ENCODE assay signal across 9 cellular contexts in the genomic region with DNA sequence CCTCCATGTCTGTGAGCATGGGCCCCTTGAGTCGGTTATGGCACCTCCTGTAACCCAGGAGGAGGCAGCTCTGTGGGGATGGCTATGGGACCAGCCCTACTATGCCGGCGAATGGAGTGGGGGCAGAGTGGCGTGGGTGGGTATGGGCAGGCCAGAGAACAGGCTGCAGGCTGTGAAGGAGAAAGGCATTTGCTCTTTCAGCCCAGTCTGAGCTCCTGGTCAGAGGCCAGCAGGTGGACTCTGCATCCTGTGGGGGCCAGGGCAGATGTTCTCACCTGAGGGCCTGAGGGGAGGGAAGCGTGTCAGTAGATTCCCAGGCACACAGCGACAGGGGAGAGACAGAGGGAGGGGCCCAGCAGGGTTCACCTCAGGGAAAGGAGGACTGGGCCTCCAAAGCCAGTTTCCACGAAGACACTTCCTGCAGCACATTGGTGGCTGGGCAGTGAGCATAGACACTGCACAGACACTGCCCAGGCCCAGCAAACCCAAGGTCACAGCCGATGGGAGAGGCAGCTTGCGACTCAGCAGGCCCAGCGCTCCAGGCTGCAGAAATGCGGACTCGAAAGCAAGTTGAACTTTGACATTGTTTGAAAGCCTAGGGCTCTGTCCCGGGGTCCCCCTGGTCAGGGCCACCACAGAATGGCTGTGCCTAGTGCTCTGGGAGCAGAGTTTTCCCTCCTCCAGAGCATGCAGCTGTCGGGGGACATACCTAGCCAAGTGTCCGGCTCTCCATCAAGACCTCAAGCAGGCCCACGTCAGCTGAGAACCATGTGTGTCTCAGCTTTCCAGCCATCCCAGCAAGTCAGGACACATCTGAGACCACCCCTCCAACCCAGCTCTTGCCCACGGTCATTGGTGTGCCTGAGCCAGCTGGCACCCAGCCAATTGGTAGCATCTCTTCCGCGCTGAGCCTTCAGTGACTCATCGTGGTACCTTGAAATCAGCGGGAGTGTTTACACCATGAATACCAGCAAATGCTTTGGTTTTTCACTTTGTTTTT. TPM values are rescaled to one million over a fixed set of nuclear protein-coding genes. Genes with fewer than 3 reads are reported as not detected.
DNase-seq lines count a peak whose midpoint lies in the region; TF ChIP-seq lines count a peak whose summit lies in the region.
"Had no signal": no experiment of that assay in that cellular context is flagged by ENCODE, and none has a peak within 500 bp of the region (broad histone marks: within the 10 kb centered on the region; RNA-seq: fewer than 3 reads in every experiment).

No MANE protein-coding gene starts in this region.

- no TSS peak for BruUV-seq in MCF 10A (replicated peaks; lab: Mats Ljungman, UMichigan)

- peak overlapping the region; percentile 34 for H3K23ac ChIP-seq in neuronal stem cell (ENCODE audit: low read depth, low read length, poor library complexity)

- H3K27ac Mint-ChIP-seq in MCF 10A (ENCODE audit: low read depth, unreplicated experiment) = no peak overlapping the region

- no peak overlapping the region for H2BK15ac ChIP-seq in neuronal stem cell (ENCODE audit: low read length)

- H3K4me1 ChIP-seq in neuronal stem cell (ENCODE audit: control insufficient read depth in 2 of 2, insufficient read depth in 1 of 2, low read depth in 1 of 2, low read length in 2 of 2) = peaks cover 3 to 17% of the 10 kb centered on the region in 2 donors

- H3K4me3 Mint-ChIP-seq in MCF 10A (ENCODE audit: unreplicated experiment) = no peak overlapping the region

- H3K9ac ChIP-seq in neuronal stem cell (ENCODE audit: low read depth, low read length, poor library complexity) = no peak overlapping the region

- H2AFZ ChIP-seq in neuronal stem cell (ENCODE audit: low read length) = no peak overlapping the region

- H3K9me3 ChIP-seq in neuronal stem cell (replicated peaks in 1 of 2; ENCODE audit: control insufficient read depth in 2 of 2, insufficient read depth in 1 of 2, low read depth in 1 of 2, low read length in 2 of 2) = no peaks in the 10 kb centered on the region

- no peak overlapping the region for H2BK12ac ChIP-seq in neuronal stem cell (ENCODE audit: low read length)

- peaks cover 7% of the 10 kb centered on the region for H3K4me1 Mint-ChIP-seq in MCF 10A (ENCODE audit: insufficient read depth, unreplicated experiment)

- H3K4ac ChIP-seq in neuronal stem cell (ENCODE audit: low read length) = no peak overlapping the region

- H3K27me3 ChIP-seq in neuronal stem cell (ENCODE audit: control insufficient read depth in 3 of 3, insufficient read depth in 3 of 3, low read depth in 1 of 3, low read length in 3 of 3) = no peaks in the 10 kb centered on the region

- H2AK5ac ChIP-seq in neuronal stem cell (ENCODE audit: low read depth, low read length) = peak overlapping the region; percentile 32

- H3K27me3 Mint-ChIP-seq in MCF 10A (ENCODE audit: insufficient read depth, unreplicated experiment) = no peaks in the 10 kb centered on the region

- POLR2A ChIA-PET in MCF 10A (lab: Yijun Ruan, JAX) = interaction anchor here (0.7 to 2.3 kb wide), 2 partner anchors 14 to 164 kb away, joined by 3 to 6 read pairs; no protein-coding TSS in a partner anchor

- H3K4me3 ChIP-seq in neuronal stem cell (ENCODE audit: low read length in 2 of 2) = no peak overlapping the region

- DNase-seq in GM03348 (ENCODE audit: low spot score) (peak; percentile 39), NCI-H1694 treated with DMSO at 0.1 percent for 48 hours (lab: John Stamatoyannopoulos, UW) (peak; percentile 33), MCF 10A (ENCODE audit: unreplicated experiment) (peak; percentile 94), neuronal stem cell (ENCODE audit: low spot score) (no peak), iPS-NIHi7 (ENCODE audit: extremely low spot score) (no peak), medulla oblongata (ENCODE audit: extremely low spot score) (no peak)
- DNase-seq in stimulated activated CD4-positive, alpha-beta T cell treated with anti-CD3 and anti-CD28 coated beads, Interleukin-4, amount 100 ng/mL, for 1 hour = no peak
- DNase-seq in stimulated activated CD4-positive, alpha-beta T cell treated with anti-CD3 and anti-CD28 coated beads, Interleukin-2, amount 100 ng/mL, for 48 hours = no peak
- DNase-seq: NCI-H774 had no signal

- no peak overlapping the region for H3K27ac ChIP-seq in neuronal stem cell (replicated peaks; ENCODE audit: low read length)

- TF ChIP-seq CTCF in MCF 10A (IDR thresholded peaks at IDR 0.05; ENCODE audit: unreplicated experiment) = no peak

- peaks cover 2 to 3% of the 10 kb centered on the region in 2 donors for H3K36me3 ChIP-seq in neuronal stem cell (replicated peaks in 1 of 2; ENCODE audit: control insufficient read depth in 2 of 2, insufficient read depth in 2 of 2, low read length in 2 of 2)

- no peak overlapping the region for H4K91ac ChIP-seq in neuronal stem cell (ENCODE audit: low read depth, low read length, poor library complexity)

- H3K14ac ChIP-seq in neuronal stem cell (ENCODE audit: low read length) = peak overlapping the region; percentile 58

- no peaks in the 10 kb centered on the region for H3K9me3 Mint-ChIP-seq in MCF 10A (ENCODE audit: unreplicated experiment)

- H2BK5ac ChIP-seq in neuronal stem cell (ENCODE audit: low read length) = no peak overlapping the region

- no peaks in the 10 kb centered on the region for H3K36me3 Mint-ChIP-seq in MCF 10A (ENCODE audit: insufficient read depth, unreplicated experiment)

- H2BK120ac ChIP-seq in neuronal stem cell (ENCODE audit: low read depth, low read length) = no peak overlapping the region

- WGBS in neuronal stem cell (ENCODE audit: extremely low coverage in 2 of 2, insufficient read length in 2 of 2, insufficient replicate concordance in 1 of 2), 2 donors = no CpG with 5 or more reads among the region's 21 CpGs

- no peak overlapping the region for H3K4me2 ChIP-seq in neuronal stem cell (ENCODE audit: insufficient read depth, low read length, poor library complexity, severe bottlenecking)

- CTCF ChIA-PET in MCF 10A (lab: Yijun Ruan, JAX) = interaction anchor here (0.8 to 12.6 kb wide), 5 partner anchors 8 to 219 kb away, joined by 3 to 175 read pairs (median 24); no protein-coding TSS in a partner anchor

- intact Hi-C loops in MCF 10A (cut with micrococcal nuclease) = no loop called here

- no peaks in the 10 kb centered on the region for H3K79me1 ChIP-seq in neuronal stem cell (ENCODE audit: low read depth, low read length)

- H4K8ac ChIP-seq in neuronal stem cell (ENCODE audit: low read depth, low read length) = no peak overlapping the region

- peak overlapping the region; percentile 15 for H3K18ac ChIP-seq in neuronal stem cell (ENCODE audit: low read length)

RNA-seq across cellular contexts. Expression of a gene that starts 53.8 kb away (rescaled TPM):
- total RNA-seq in MCF 10A (2022) = 62.9 and 65.5 TPM in 2 replicates
- polyA plus RNA-seq in neuronal stem cell (2013, experiment 1 of 2) = 24.7 TPM
- 25.4 TPM for polyA plus RNA-seq in neuronal stem cell (2013, experiment 2 of 2)

Comparison
In these comparisons a context has a peak if more than half of its experiments do, and no peak if none do; other contexts are left out.
1. DNase-seq: peak in GM03348 (single experiment), NCI-H1694 treated with DMSO at 0.1 percent for 48 hours (single experiment) and MCF 10A (single experiment); none in neuronal stem cell (single experiment), stimulated activated CD4-positive, alpha-beta T cell treated with anti-CD3 and anti-CD28 coated beads, Interleukin-4, amount 100 ng/mL, for 1 hour (single experiment), iPS-NIHi7 (single experiment), stimulated activated CD4-positive, alpha-beta T cell treated with anti-CD3 and anti-CD28 coated beads, Interleukin-2, amount 100 ng/mL, for 48 hours (0 of 2) and medulla oblongata (single experiment).